ENCODE assay signal across 19 cellular contexts in genomic region chr5:170226138-170226435, GRCh38. TPM values are rescaled to one million over a fixed set of nuclear protein-coding genes. Genes with fewer than 3 reads are reported as not detected.
"Had no signal": no experiment of that assay in that cellular context is flagged by ENCODE, and none has a peak within 500 bp of the region (broad histone marks: within the 10 kb centered on the region; RNA-seq: fewer than 3 reads in every experiment).

No MANE protein-coding gene starts in this region.

- H3K9me3 Mint-ChIP-seq: activated CD4-positive, alpha-beta T cell treated with anti-CD3 and anti-CD28 coated beads, Interleukin-2, amount 10 ng/mL, durations not matched to agents 7 days and 5 days; activated naive CD8-positive, alpha-beta T cell treated with anti-CD3 and anti-CD28 coated beads, Interleukin-2, amount 10 ng/mL, durations not matched to agents 7 days and 5 days; endodermal cell; immature natural killer cell; nephron progenitor cell; stimulated activated naive CD8-positive, alpha-beta T cell treated with anti-CD3 and anti-CD28 coated beads, Interleukin-15, Interleukin-2, amounts not matched to agents 100 ng/mL and 50 ng/mL, for 24 hours had no signal

- H3K9me3 ChIP-seq: esophagus muscularis mucosa, testis, upper lobe of right lung had no signal

- H3K27ac Mint-ChIP-seq: activated CD4-positive, alpha-beta T cell treated with anti-CD3 and anti-CD28 coated beads, Interleukin-2, amount 10 ng/mL, durations not matched to agents 7 days and 5 days; activated naive CD8-positive, alpha-beta T cell treated with anti-CD3 and anti-CD28 coated beads, Interleukin-2, amount 10 ng/mL, durations not matched to agents 7 days and 5 days; endodermal cell; immature natural killer cell; stimulated activated naive CD8-positive, alpha-beta T cell treated with anti-CD3 and anti-CD28 coated beads, Interleukin-15, Interleukin-2, amounts not matched to agents 100 ng/mL and 50 ng/mL, for 24 hours had no signal

- H2AFZ ChIP-seq: parathyroid adenoma had no signal

- H3K79me2 ChIP-seq: parathyroid adenoma had no signal

- H3K4me1 ChIP-seq: parathyroid adenoma had no signal

- FAIRE-seq: bronchial epithelial cell had no signal

- H3K4me3 Mint-ChIP-seq: activated CD4-positive, alpha-beta T cell treated with anti-CD3 and anti-CD28 coated beads, Interleukin-2, amount 10 ng/mL, durations not matched to agents 7 days and 5 days; activated naive CD8-positive, alpha-beta T cell treated with anti-CD3 and anti-CD28 coated beads, Interleukin-2, amount 10 ng/mL, durations not matched to agents 7 days and 5 days; endodermal cell; immature natural killer cell; stimulated activated naive CD8-positive, alpha-beta T cell treated with anti-CD3 and anti-CD28 coated beads, Interleukin-15, Interleukin-2, amounts not matched to agents 100 ng/mL and 50 ng/mL, for 24 hours had no signal

- H3K27ac ChIP-seq: parathyroid adenoma, upper lobe of right lung had no signal

- H3K4me3 ChIP-seq: esophagus muscularis mucosa, testis, upper lobe of right lung had no signal

- H3K27me3 Mint-ChIP-seq: activated CD4-positive, alpha-beta T cell treated with anti-CD3 and anti-CD28 coated beads, Interleukin-2, amount 10 ng/mL, durations not matched to agents 7 days and 5 days; stimulated activated naive CD8-positive, alpha-beta T cell treated with anti-CD3 and anti-CD28 coated beads, Interleukin-15, Interleukin-2, amounts not matched to agents 100 ng/mL and 50 ng/mL, for 24 hours had no signal

- H3K9ac ChIP-seq: parathyroid adenoma had no signal

- H3K36me3 ChIP-seq: esophagus muscularis mucosa, upper lobe of right lung had no signal

- H3K27me3 ChIP-seq: esophagus muscularis mucosa, testis, upper lobe of right lung had no signal

- DNase-seq: activated gamma-delta T cell, T1000, upper lobe of right lung had no signal

RNA-seq across cellular contexts. Expression of gene C5orf58, which starts 6.7 kb away (rescaled TPM):
- total RNA-seq: activated CD4-positive, alpha-beta T cell treated with anti-CD3 and anti-CD28 coated beads, Interleukin-2, amount 10 ng/mL, durations not matched to agents 7 days and 5 days; activated naive CD8-positive, alpha-beta T cell treated with anti-CD3 and anti-CD28 coated beads, Interleukin-2, amount 10 ng/mL, durations not matched to agents 7 days and 5 days; bronchial epithelial cell; chondrocyte; dermis microvascular lymphatic vessel endothelial cell; fibroblast of villous mesenchyme; left cardiac atrium; mammary epithelial cell; skeletal muscle tissue; upper lobe of right lung had no signal
- polyA plus RNA-seq: mammary epithelial cell had no signal
